ENCODE assay signal across 8 cellular contexts in genomic region chr5:141875795-141876627, GRCh38. TPM values are rescaled to one million over a fixed set of nuclear protein-coding genes. Genes with fewer than 3 reads are reported as not detected.
DNase-seq lines count a peak whose midpoint lies in the region; ATAC-seq, FAIRE-seq and TF ChIP-seq lines count a peak whose summit lies in the region.

No MANE protein-coding gene starts in this region.

- no peaks in the 10 kb centered on the region for H3K27me3 ChIP-seq in mammary epithelial cell (ENCODE audit: insufficient read depth, low read length)
- H3K27me3 ChIP-seq in HepG2 (ENCODE audit: control insufficient read depth in 1 of 2, insufficient read depth in 2 of 2, low read length in 2 of 2) = peaks cover 14 to 51% of the 10 kb centered on the region in 2 experiments
- H3K27me3 ChIP-seq in testis = no peaks in the 10 kb centered on the region

- intact Hi-C loops in mammary epithelial cell (cut with micrococcal nuclease) (no loop called here), HepG2 (cut with micrococcal nuclease; ENCODE audit: unreplicated experiment) (loop anchor here (5.0 kb wide), 2 partner anchors 49 to 64 kb away; no protein-coding TSS in a partner anchor), testis (cut with DNase I; ENCODE audit: low total_unique reads) (loop anchor here (5.0 kb wide), 1 partner anchor 174 kb away; no protein-coding TSS in a partner anchor)

- WGBS in mammary epithelial cell (ENCODE audit: low coverage, missing lambda C conversion rate) = 12% methylated on average over 6 of the region's 65 CpGs
- WGBS in HepG2 (ENCODE audit: low lambda C conversion rate) = 2% methylated on average over 8 of the region's 65 CpGs
- WGBS in testis, 2 donors = 1 to 2% methylated on average over 11 to 65 of the region's 65 CpGs

- TF ChIP-seq CTCF in mammary epithelial cell (conservative IDR thresholded peaks at IDR 0.05 in 1 of 2, IDR thresholded peaks at IDR 0.05 in 1 of 2; ENCODE audit: extremely low read depth in 1 of 2, insufficient read depth in 1 of 2, low read depth in 1 of 2, low read length in 2 of 2) (no peak), HepG2 (CRISPR knock-in tag; IDR thresholded peaks at IDR 0.05) (0 out of 2 replicates have a peak, but pooled peaks have one; percentile 4), testis (IDR thresholded peaks at IDR 0.05) (no peak)

- no peaks in the 10 kb centered on the region for H3K9me3 ChIP-seq in mammary epithelial cell (replicated peaks; ENCODE audit: insufficient read depth, low read length)
- no peaks in the 10 kb centered on the region for H3K9me3 ChIP-seq in HepG2 (ENCODE audit: low read length)
- H3K9me3 ChIP-seq in testis = no peaks in the 10 kb centered on the region

- peaks cover 65% of the 10 kb centered on the region for H3K79me2 ChIP-seq in mammary epithelial cell (ENCODE audit: insufficient read depth, low read length)
- H3K79me2 ChIP-seq in HepG2 (ENCODE audit: insufficient read depth, low read length) = no peaks in the 10 kb centered on the region

- no peak for FAIRE-seq in HepG2 (lab: Jason Lieb, UNC)

- H3K9ac ChIP-seq in mammary epithelial cell (ENCODE audit: insufficient read depth, low read length) (peak overlapping the region; percentile 77), HepG2 (ENCODE audit: insufficient read depth, low read depth, low read length) (no peak overlapping the region)

- H3K27ac ChIP-seq in mammary epithelial cell (ENCODE audit: insufficient read depth, low read depth, low read length) (peak overlapping the region; percentile 45), HepG2 (ENCODE audit: extremely low read length, insufficient read depth, low read length) (no peak overlapping the region), testis (no peak overlapping the region)

- H4K20me1 ChIP-seq in mammary epithelial cell (ENCODE audit: insufficient read depth, low read length) = no peaks in the 10 kb centered on the region
- H4K20me1 ChIP-seq in HepG2 (ENCODE audit: insufficient read depth, low read length) = no peaks in the 10 kb centered on the region

- CTCF ChIA-PET in mammary epithelial cell (lab: Charles Lee; ENCODE audit: low non-redundant PET) = interaction anchor here (0.6 kb wide), 1 partner anchor 284 kb away, joined by 8 read pairs; no protein-coding TSS in a partner anchor
- CTCF ChIA-PET in HepG2 (lab: Yijun Ruan, JAX; ENCODE audit: low intra/inter-chr PET ratio, low total read pairs) = no interaction called here

- no TSS peak for BruUV-seq in mammary epithelial cell (replicated peaks; lab: Mats Ljungman, UMichigan)
- no TSS peak for BruUV-seq in HepG2 (replicated peaks; lab: Mats Ljungman, UMichigan)

- peak overlapping the region; percentile 63 to 81 (median 64) for H3K4me3 ChIP-seq in mammary epithelial cell (replicated peaks in 1 of 3; ENCODE audit: insufficient read depth in 1 of 3, low read depth in 2 of 3, low read length in 3 of 3)
- peak overlapping the region; percentile 30 to 73 (median 44); a peak in 5 of 6 replicates for H3K4me3 ChIP-seq in HepG2 (replicated peaks in 1 of 3; ENCODE audit: insufficient read depth in 1 of 3, low read depth in 2 of 3, low read length in 3 of 3)
- peak overlapping the region; percentile 10 to 53 for H3K4me3 ChIP-seq in testis

- H2AFZ ChIP-seq in mammary epithelial cell (ENCODE audit: low read depth, low read length) (peak overlapping the region; percentile 83), HepG2 (ENCODE audit: low read length) (no peak overlapping the region)

- H3K4me1 ChIP-seq in mammary epithelial cell (ENCODE audit: insufficient read depth, low read length) (peaks cover 35% of the 10 kb centered on the region), HepG2 (ENCODE audit: insufficient read depth, low read length) (peaks cover 52% of the 10 kb centered on the region), testis (peaks cover 35% of the 10 kb centered on the region)

- ATAC-seq in HepG2 (no peak), GM18517 (IDR thresholded peaks at IDR 0.05; ENCODE audit: unreplicated experiment) (no peak), HG03342 (IDR thresholded peaks at IDR 0.05; ENCODE audit: unreplicated experiment) (no peak)

- DNase-seq in NCI-H82 (lab: John Stamatoyannopoulos, UW) = peak; percentile 15
- DNase-seq in NCI-H82 treated with DMSO at 0.1 percent for 48 hours (lab: John Stamatoyannopoulos, UW; ENCODE audit: unreplicated experiment) = no peak
- peak; percentile 64 for DNase-seq in mammary epithelial cell
- DNase-seq in HepG2 (ENCODE audit: low spot score) = no peak
- DNase-seq in testis = peak; percentile 42
- no peak for DNase-seq in NAMALWA (ENCODE audit: low spot score)

- in situ Hi-C loops in mammary epithelial cell (cut with MboI; ENCODE audit: low sequenced_read_pairs in 2 of 2) (no loop called here), HepG2 (cut with HindIII; ENCODE audit: extremely low pct_ligation_motif_present, low pct_unique_long_range_greater_than_20kb) (loop anchor here (5.0 kb wide), 1 partner anchor 174 kb away; no protein-coding TSS in a partner anchor)

- POLR2A ChIA-PET in HepG2 (lab: Yijun Ruan, JAX) = no interaction called here

- H3K4me2 ChIP-seq in mammary epithelial cell (ENCODE audit: insufficient read depth, low read depth, low read length) (peak overlapping the region; percentile 100), HepG2 (ENCODE audit: low read depth, low read length) (peak overlapping the region; percentile 80)

- H3K36me3 ChIP-seq in mammary epithelial cell (ENCODE audit: insufficient read depth, low read length) (no peaks in the 10 kb centered on the region), HepG2 (replicated peaks in 1 of 2; ENCODE audit: control insufficient read depth in 1 of 2, insufficient read depth in 2 of 2, low read length in 2 of 2) (no peaks in the 10 kb centered on the region), testis (ENCODE audit: low read depth, missing control alignments) (no peaks in the 10 kb centered on the region)

- no peak for TF ChIP-seq POLR2A in HepG2 (IDR thresholded peaks at IDR 0.05; ENCODE audit: insufficient read depth in 1 of 2, low read depth in 2 of 2, low read length in 2 of 2)
- TF ChIP-seq POLR2A in testis (IDR thresholded peaks at IDR 0.05) = no peak

- TF ChIP-seq EP300 in HepG2 (IDR thresholded peaks at IDR 0.05; ENCODE audit: low read depth in 2 of 2, low read length in 2 of 2) (no peak), HepG2 (CRISPR knock-in tag; IDR thresholded peaks at IDR 0.05; ENCODE audit: borderline replicate concordance) (no peak)

- TF ChIP-seq RAD21 in HepG2 (CRISPR knock-in tag; IDR thresholded peaks at IDR 0.05) = no peak

- dilution Hi-C loops in mammary epithelial cell (cut with HindIII; ENCODE audit: low sequenced_read_pairs) = no loop called here

RNA-seq across cellular contexts. Expression of gene PCDH1, which starts 2.2 kb away (rescaled TPM):
- total RNA-seq in mammary epithelial cell (10 to 100 TPM; 41.7 to 41.8 TPM), HepG2 (2016; rRNA removed; fragmentation: Illumina TruSeq; extraction: Trizol) (0.11 and 0.13 TPM in 2 replicates), testis (10 to 100 TPM in 1 of 2 donors, 1 to 10 TPM in 1; 9.6 to 10.6 TPM)
- polyA plus RNA-seq in mammary epithelial cell (41.7 TPM), HepG2 (2011; rRNA removed) (0.83 and 1.3 TPM in 2 replicates), testis (ENCODE audit: insufficient read depth, low read depth, low replicate concordance) (5.6 TPM)
- 130 TPM for polyA minus RNA-seq in mammary epithelial cell
- total RNA-seq in HepG2 (2016; cell fraction: cytosol; rRNA removed; fragmentation: Illumina TruSeq; extraction: Trizol; ENCODE audit: low read depth) = not detected in 2 replicates
- 0.09 TPM in 1 of 2 replicates, not detected in the other for total RNA-seq in HepG2 (2016; cell fraction: insoluble cytoplasmic fraction; rRNA removed; fragmentation: Illumina TruSeq; extraction: Trizol)
- not detected in 2 replicates for total RNA-seq in HepG2 (2016; cell fraction: membrane; rRNA removed; fragmentation: Illumina TruSeq; extraction: Trizol)
- 0.31 TPM in 1 of 2 replicates, not detected in the other for total RNA-seq in HepG2 (2016; cell fraction: nucleus; rRNA removed; fragmentation: Illumina TruSeq; extraction: Trizol)
- 0.85 and 1.0 TPM in 2 replicates for polyA plus RNA-seq in HepG2 (2011; cell fraction: cytosol; rRNA removed)
- 0.83 and 0.90 TPM in 2 replicates for polyA plus RNA-seq in HepG2 (2011; cell fraction: nucleus; rRNA removed)
- 0.80 and 1.3 TPM in 2 replicates for polyA plus RNA-seq in HepG2 (2012)
- polyA plus RNA-seq in HepG2 (2016; cell fraction: cytosol; fragmentation: Illumina TruSeq; extraction: Trizol; ENCODE audit: low read depth) = 0.08 TPM in 1 of 2 replicates, not detected in the other
- polyA plus RNA-seq in HepG2 (2016; cell fraction: insoluble cytoplasmic fraction; fragmentation: Illumina TruSeq; extraction: Trizol; ENCODE audit: low read depth) = 0.11 TPM in 1 of 2 replicates, not detected in the other
- not detected in 2 replicates for polyA plus RNA-seq in HepG2 (2016; cell fraction: membrane; fragmentation: Illumina TruSeq; extraction: Trizol; ENCODE audit: low read depth)
- polyA plus RNA-seq in HepG2 (2016; cell fraction: nucleus; fragmentation: Illumina TruSeq; extraction: Trizol; ENCODE audit: insufficient read depth, low read depth) = 0.25 TPM in 1 of 2 replicates, not detected in the other
- polyA minus RNA-seq in HepG2 (2011; rRNA and poly(A)+ RNA removed; ENCODE audit: low replicate concordance) = 2.1 and 10.8 TPM in 2 replicates
- 1.6 and 1.9 TPM in 2 replicates for polyA minus RNA-seq in HepG2 (2011; cell fraction: cytosol; rRNA and poly(A)+ RNA removed)
- 0.75 and 0.77 TPM in 2 replicates for polyA minus RNA-seq in HepG2 (2011; cell fraction: nucleus; rRNA and poly(A)+ RNA removed)

RNA-seq across cellular contexts. Expression of gene DELE1, which starts 47.7 kb away (rescaled TPM):
- total RNA-seq in mammary epithelial cell (10 to 100 TPM; 39.5 to 51.4 TPM), HepG2 (2016; rRNA removed; fragmentation: Illumina TruSeq; extraction: Trizol) (46.5 and 57.5 TPM in 2 replicates), testis (10 to 100 TPM; 69.9 to 75.8 TPM)
- polyA plus RNA-seq in mammary epithelial cell (39.8 TPM), HepG2 (2011; rRNA removed) (90.3 and 97.1 TPM in 2 replicates), testis (ENCODE audit: insufficient read depth, low read depth, low replicate concordance) (51.2 TPM)
- 37.7 TPM for polyA minus RNA-seq in mammary epithelial cell
- 7.7 and 8.6 TPM in 2 replicates for total RNA-seq in HepG2 (2016; cell fraction: cytosol; rRNA removed; fragmentation: Illumina TruSeq; extraction: Trizol; ENCODE audit: low read depth)
- total RNA-seq in HepG2 (2016; cell fraction: insoluble cytoplasmic fraction; rRNA removed; fragmentation: Illumina TruSeq; extraction: Trizol) = 44.4 and 53.9 TPM in 2 replicates
- total RNA-seq in HepG2 (2016; cell fraction: membrane; rRNA removed; fragmentation: Illumina TruSeq; extraction: Trizol) = 23.5 and 25.7 TPM in 2 replicates
- total RNA-seq in HepG2 (2016; cell fraction: nucleus; rRNA removed; fragmentation: Illumina TruSeq; extraction: Trizol) = 61.2 and 73.5 TPM in 2 replicates
- polyA plus RNA-seq in HepG2 (2011; cell fraction: cytosol; rRNA removed) = 44.7 and 66.5 TPM in 2 replicates
- 267 and 277 TPM in 2 replicates for polyA plus RNA-seq in HepG2 (2011; cell fraction: nucleus; rRNA removed)
- polyA plus RNA-seq in HepG2 (2012) = 44.3 and 49.8 TPM in 2 replicates
- polyA plus RNA-seq in HepG2 (2016; cell fraction: cytosol; fragmentation: Illumina TruSeq; extraction: Trizol; ENCODE audit: low read depth) = 8.6 and 10.7 TPM in 2 replicates
- polyA plus RNA-seq in HepG2 (2016; cell fraction: insoluble cytoplasmic fraction; fragmentation: Illumina TruSeq; extraction: Trizol; ENCODE audit: low read depth) = 46.9 and 52.3 TPM in 2 replicates
- 20.4 and 27.3 TPM in 2 replicates for polyA plus RNA-seq in HepG2 (2016; cell fraction: membrane; fragmentation: Illumina TruSeq; extraction: Trizol; ENCODE audit: low read depth)
- polyA plus RNA-seq in HepG2 (2016; cell fraction: nucleus; fragmentation: Illumina TruSeq; extraction: Trizol; ENCODE audit: insufficient read depth, low read depth) = 113 TPM in 2 replicates
- 120 and 133 TPM in 2 replicates for polyA minus RNA-seq in HepG2 (2011; rRNA and poly(A)+ RNA removed; ENCODE audit: low replicate concordance)
- polyA minus RNA-seq in HepG2 (2011; cell fraction: cytosol; rRNA and poly(A)+ RNA removed) = 27.7 and 33.0 TPM in 2 replicates
- polyA minus RNA-seq in HepG2 (2011; cell fraction: nucleus; rRNA and poly(A)+ RNA removed) = 76.1 and 82.6 TPM in 2 replicates

Comparison
In these comparisons a context has a peak if more than half of its experiments do, and no peak if none do; other contexts are left out.
1. DNase-seq: peak in NCI-H82 (single experiment), mammary epithelial cell (single experiment) and testis (single experiment); none in NCI-H82 treated with DMSO at 0.1 percent for 48 hours (single experiment), HepG2 (single experiment) and NAMALWA (single experiment).
2. Peak in every context shown above with its lines, with median percentiles within 50 percentile points of each other: H3K4me3 ChIP-seq.